ENCODE assay signal across 8 cellular contexts in genomic region chr7:10973061-10973941, GRCh38. TPM values are rescaled to one million over a fixed set of nuclear protein-coding genes. Genes with fewer than 3 reads are reported as not detected.
DNase-seq lines count a peak whose midpoint lies in the region; ATAC-seq and TF ChIP-seq lines count a peak whose summit lies in the region.

Gene PHF14 (plus strand): TSS chr7:10973872. CDS start chr7:10974324, 452 bp downstream.

- H3K4me1 Mint-ChIP-seq in natural killer cell treated with Interleukin-12 subunit alpha and Interleukin-12 subunit beta and Interleukin-15 and Interleukin-18, amount 100 ng/mL, for 72 hours (ENCODE audit: low read depth in 2 of 2), result peaks cover 20 to 28% of the 10 kb centered on the region in 2 donors

- H3K27me3 Mint-ChIP-seq in natural killer cell treated with Interleukin-12 subunit alpha and Interleukin-12 subunit beta and Interleukin-15 and Interleukin-18, amount 100 ng/mL, for 72 hours, result peaks cover 8 to 16% of the 10 kb centered on the region in 2 donors

- peak within 1 kb of the TSS; percentile 94 for H3K4me3 Mint-ChIP-seq in natural killer cell treated with Interleukin-12 subunit alpha and Interleukin-12 subunit beta and Interleukin-15 and Interleukin-18, amount 100 ng/mL, for 72 hours

- peak; percentile 99 for ATAC-seq in natural killer cell treated with Interleukin-12 subunit alpha and Interleukin-12 subunit beta and Interleukin-15 and Interleukin-18, amount 100 ng/mL, for 72 hours
- peak; percentile 100 for ATAC-seq in stimulated activated naive CD8-positive, alpha-beta T cell treated with anti-CD3 and anti-CD28 coated beads, Interleukin-15, Interleukin-2, amounts not matched to agents 100 U/mL and 50 U/mL, for 24 hours

- no peaks in the 10 kb centered on the region for H3K36me3 ChIP-seq in H7 (replicated peaks; ENCODE audit: control insufficient read depth, insufficient read depth, low read length)

- TF ChIP-seq CTCF in fibroblast of pulmonary artery (IDR thresholded peaks at IDR 0.05; ENCODE audit: low read length, missing control alignments), result no peak

- peak; percentile 99 for DNase-seq in ELF-1 (ENCODE audit: low read depth, low spot score)
- DNase-seq in H7, result peak; percentile 91
- DNase-seq in M059J (ENCODE audit: low read depth), result peak; percentile 98
- DNase-seq in SHP77 (lab: John Stamatoyannopoulos, UW), result peak; percentile 97 to 99
- DNase-seq in activated effector memory CD4-positive, alpha-beta T cell treated with Interleukin-2 at 50 U/mL for 16 hours, result peak; percentile 91
- peak; percentile 98 for DNase-seq in fibroblast of pulmonary artery (ENCODE audit: low read depth)
- DNase-seq in natural killer cell treated with Interleukin-12 subunit alpha and Interleukin-12 subunit beta and Interleukin-15 and Interleukin-18, amount 100 ng/mL, for 72 hours (ENCODE audit: low spot score), result peak; percentile 96
- DNase-seq in stimulated activated naive CD8-positive, alpha-beta T cell treated with anti-CD3 and anti-CD28 coated beads, Interleukin-15, Interleukin-2, amounts not matched to agents 100 U/mL and 50 U/mL, for 24 hours, result peak; percentile 94

- no peaks in the 10 kb centered on the region for H3K27me3 ChIP-seq in H7 (ENCODE audit: control insufficient read depth, insufficient read depth, low read length)

- H3K4me3 ChIP-seq in H7 (ENCODE audit: insufficient read depth, low read depth, low read length) (peak within 1 kb of the TSS; percentile 75), fibroblast of pulmonary artery (replicated peaks; ENCODE audit: low read depth, low read length) (peak within 1 kb of the TSS; percentile 75)

- H3K36me3 Mint-ChIP-seq in natural killer cell treated with Interleukin-12 subunit alpha and Interleukin-12 subunit beta and Interleukin-15 and Interleukin-18, amount 100 ng/mL, for 72 hours, result peaks cover 23% of the 10 kb centered on the region

- no peaks in the 10 kb centered on the region for H3K9me3 Mint-ChIP-seq in natural killer cell treated with Interleukin-12 subunit alpha and Interleukin-12 subunit beta and Interleukin-15 and Interleukin-18, amount 100 ng/mL, for 72 hours

- H3K27ac Mint-ChIP-seq in natural killer cell treated with Interleukin-12 subunit alpha and Interleukin-12 subunit beta and Interleukin-15 and Interleukin-18, amount 100 ng/mL, for 72 hours, result peak within 1 kb of the TSS; percentile 90 to 96

RNA-seq across cellular contexts. Expression of gene PHF14, which starts in this region (rescaled TPM):
- total RNA-seq in H7 (2014; rRNA removed; shearing (Covaris generic)), result 26.4 and 28.5 TPM in 2 replicates
- 16.3 and 23.7 TPM in 2 replicates for total RNA-seq in M059J (2014; rRNA removed; shearing (Covaris generic))
- total RNA-seq in natural killer cell treated with Interleukin-12 subunit alpha and Interleukin-12 subunit beta and Interleukin-15 and Interleukin-18, amount 100 ng/mL, for 72 hours, result 10 to 100 TPM; 22.0 to 52.3 TPM

Comparison
In these comparisons a context has a peak if more than half of its experiments do, and no peak if none do; other contexts are left out.
1. Peak in every context shown above with its lines: DNase-seq, ATAC-seq and H3K4me3 ChIP-seq.